Comparison of ENCODE assay signal across 1 cellular context in genomic region chr17:41417576-41418015, GRCh38.
TF ChIP-seq lines count a peak whose summit lies in the region.

No MANE protein-coding gene starts in this region.

TF ChIP-seq in K562, 482 proteins besides CTCF, POLR2A, EP300 and RAD21:
- no peak for TF ChIP-seq ZNF589 (CRISPR knock-in tag; IDR thresholded peaks at IDR 0.05; ENCODE audit: low read depth)
- TF ChIP-seq E2F8 (IDR thresholded peaks at IDR 0.05; ENCODE audit: low read depth, partially characterized antibody), result no peak
- TF ChIP-seq FOXK1 (CRISPR knock-in tag; IDR thresholded peaks at IDR 0.05; ENCODE audit: borderline replicate concordance), result no peak
- TF ChIP-seq CREB5 (CRISPR knock-in tag; IDR thresholded peaks at IDR 0.05), result no peak
- TF ChIP-seq KDM4B (IDR thresholded peaks at IDR 0.05; ENCODE audit: borderline replicate concordance in 2 of 2, low read depth in 1 of 2), result no peak
- TF ChIP-seq ZBTB2 (IDR thresholded peaks at IDR 0.05), result no peak
- no peak for TF ChIP-seq ZNF609 (CRISPR knock-in tag; IDR thresholded peaks at IDR 0.05; ENCODE audit: borderline replicate concordance)
- no peak for TF ChIP-seq ZBTB11 (CRISPR knock-in tag; IDR thresholded peaks at IDR 0.05)
